ENCODE assay signal across 1 cellular context in the genomic region with DNA sequence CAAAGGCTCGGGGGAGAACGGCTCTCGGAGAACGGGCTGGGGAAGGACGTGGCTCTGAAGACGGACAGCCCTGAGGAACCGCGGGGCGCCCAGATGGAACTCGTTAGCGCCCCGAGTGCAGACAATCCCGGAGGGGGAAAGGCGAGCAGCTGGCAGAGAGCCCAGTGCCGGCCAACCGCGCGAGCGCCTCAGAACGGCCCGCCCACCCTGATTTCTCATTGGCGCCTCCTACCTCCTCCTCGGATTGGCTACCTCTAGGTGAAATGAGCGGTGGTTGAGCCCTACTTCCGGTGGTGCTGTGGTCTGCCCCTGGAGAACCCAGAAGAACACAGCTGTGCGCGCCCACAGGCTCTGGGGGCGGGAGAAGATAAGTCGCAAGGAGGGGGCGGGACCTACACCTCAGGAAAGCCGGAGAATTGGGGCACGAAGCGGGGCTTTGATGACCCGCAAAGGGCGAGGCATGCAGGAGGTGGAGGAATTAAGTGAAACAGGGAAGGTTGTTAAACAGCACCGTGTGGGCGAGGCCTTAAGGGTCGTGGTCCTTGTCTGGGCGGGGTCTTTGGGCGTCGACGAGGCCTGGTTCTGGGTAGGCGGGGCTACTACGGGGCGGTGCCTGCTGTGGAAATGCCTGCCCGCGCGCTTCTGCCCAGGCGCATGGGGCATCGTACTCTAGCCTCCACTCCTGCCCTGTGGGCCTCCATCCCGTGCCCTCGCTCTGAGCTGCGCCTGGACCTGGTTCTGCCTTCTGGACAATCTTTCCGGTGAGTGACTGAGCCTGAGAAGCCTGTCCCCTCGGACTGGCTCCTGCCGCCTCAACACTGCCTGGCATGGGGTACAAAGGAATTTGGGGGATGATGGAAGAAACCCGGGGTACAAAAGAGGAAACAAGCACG.
A peak's percentile ranks its signal among the peaks of the same experiment; 100 is the strongest.
TF ChIP-seq lines count a peak whose summit lies in the region.

A gene (plus strand): TSS at position 290 of the 893 bp plus-strand sequence. CDS start 335 bp downstream, at position 625.

TF ChIP-seq in K562, 482 proteins besides CTCF, POLR2A, EP300 and RAD21 (continued from another document and continues in another):
- TF ChIP-seq, protein P1, sequence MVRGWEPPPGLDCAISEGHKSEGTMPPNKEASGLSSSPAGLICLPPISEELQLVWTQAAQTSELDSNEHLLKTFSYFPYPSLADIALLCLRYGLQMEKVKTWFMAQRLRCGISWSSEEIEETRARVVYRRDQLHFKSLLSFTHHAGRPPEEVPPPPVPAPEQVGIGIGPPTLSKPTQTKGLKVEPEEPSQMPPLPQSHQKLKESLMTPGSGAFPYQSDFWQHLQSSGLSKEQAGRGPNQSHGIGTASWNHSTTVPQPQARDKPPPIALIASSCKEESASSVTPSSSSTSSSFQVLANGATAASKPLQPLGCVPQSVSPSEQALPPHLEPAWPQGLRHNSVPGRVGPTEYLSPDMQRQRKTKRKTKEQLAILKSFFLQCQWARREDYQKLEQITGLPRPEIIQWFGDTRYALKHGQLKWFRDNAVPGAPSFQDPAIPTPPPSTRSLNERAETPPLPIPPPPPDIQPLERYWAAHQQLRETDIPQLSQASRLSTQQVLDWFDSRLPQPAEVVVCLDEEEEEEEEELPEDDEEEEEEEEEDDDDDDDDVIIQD (CRISPR knock-in tag; IDR thresholded peaks at IDR 0.05): no peak
- TF ChIP-seq ZNF12 (CRISPR knock-in tag; IDR thresholded peaks at IDR 0.05) (no peak), NFIC (IDR thresholded peaks at IDR 0.05) (peak; percentile 98), RBFOX2 (IDR thresholded peaks at IDR 0.05; ENCODE audit: low read depth, low read length) (peak; percentile 92), ERF (CRISPR knock-in tag; IDR thresholded peaks at IDR 0.05) (0 out of 2 replicates have a peak, but pooled peaks have one; percentile 31), PHB (CRISPR knock-in tag; IDR thresholded peaks at IDR 0.05) (no peak), NEUROD1 (IDR thresholded peaks at IDR 0.05; ENCODE audit: borderline replicate concordance, low read depth, low read length, partially characterized antibody) (peak; percentile 56), TCF7L2 (IDR thresholded peaks at IDR 0.05; ENCODE audit: low read depth, low read length) (peak; percentile 65; the same call in 1 of the 2 replicates), HNRNPL (IDR thresholded peaks at IDR 0.05; ENCODE audit: low read depth, low read length) (peak; percentile 95), NR2C2 (CRISPR knock-in tag; IDR thresholded peaks at IDR 0.05) (0 out of 2 replicates have a peak, but pooled peaks have one; percentile 23), NR2C2 (tag; IDR thresholded peaks at IDR 0.05) (peak; percentile 87), JUND (IDR thresholded peaks at IDR 0.05; ENCODE audit: borderline replicate concordance, low read depth, low read length) (peak; percentile 75), JUND (tag; IDR thresholded peaks at IDR 0.05; ENCODE audit: borderline replicate concordance, low read depth, low read length) (no peak; the same call in 2 of the 3 replicates), CTBP1 (IDR thresholded peaks at IDR 0.05; ENCODE audit: borderline replicate concordance) (peak; percentile 58), SMAD1 (IDR thresholded peaks at IDR 0.05; ENCODE audit: low read depth, low read length, partially characterized antibody) (peak; percentile 76), NFATC3 (IDR thresholded peaks at IDR 0.05) (no peak), ZNF146 (CRISPR knock-in tag; IDR thresholded peaks at IDR 0.05; ENCODE audit: unreplicated experiment) (no peak), ZNF589 (CRISPR knock-in tag; IDR thresholded peaks at IDR 0.05; ENCODE audit: low read depth) (no peak), ZNF431 (CRISPR knock-in tag; IDR thresholded peaks at IDR 0.05) (no peak), ZNF217 (CRISPR knock-in tag; IDR thresholded peaks at IDR 0.05) (no peak), MCM3 (IDR thresholded peaks at IDR 0.05) (no peak), EWSR1 (IDR thresholded peaks at IDR 0.05; ENCODE audit: borderline replicate concordance, low read depth, partially characterized antibody) (no peak), FOXJ2 (tag; IDR thresholded peaks at IDR 0.05) (no peak), U2AF1 (optimal IDR thresholded peaks at IDR 0.05; ENCODE audit: low read depth, low read length) (no peak), FOXP1 (CRISPR knock-in tag; IDR thresholded peaks at IDR 0.05) (peak; percentile 46; the same call in 1 of the 2 replicates), SREBF1 (IDR thresholded peaks at IDR 0.05; ENCODE audit: borderline replicate concordance, low read depth, low read length) (no peak), ZNF197 (CRISPR knock-in tag; IDR thresholded peaks at IDR 0.05; ENCODE audit: low read depth) (no peak), HIVEP1 (CRISPR knock-in tag; IDR thresholded peaks at IDR 0.05) (no peak)
- TF ChIP-seq, protein P2, sequence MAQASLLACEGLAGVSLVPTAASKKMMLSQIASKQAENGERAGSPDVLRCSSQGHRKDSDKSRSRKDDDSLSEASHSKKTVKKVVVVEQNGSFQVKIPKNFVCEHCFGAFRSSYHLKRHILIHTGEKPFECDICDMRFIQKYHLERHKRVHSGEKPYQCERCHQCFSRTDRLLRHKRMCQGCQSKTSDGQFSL (CRISPR knock-in tag; IDR thresholded peaks at IDR 0.05): no peak
- TF ChIP-seq, protein P2 (tag; IDR thresholded peaks at IDR 0.05): no peak
- TF ChIP-seq, protein P3, sequence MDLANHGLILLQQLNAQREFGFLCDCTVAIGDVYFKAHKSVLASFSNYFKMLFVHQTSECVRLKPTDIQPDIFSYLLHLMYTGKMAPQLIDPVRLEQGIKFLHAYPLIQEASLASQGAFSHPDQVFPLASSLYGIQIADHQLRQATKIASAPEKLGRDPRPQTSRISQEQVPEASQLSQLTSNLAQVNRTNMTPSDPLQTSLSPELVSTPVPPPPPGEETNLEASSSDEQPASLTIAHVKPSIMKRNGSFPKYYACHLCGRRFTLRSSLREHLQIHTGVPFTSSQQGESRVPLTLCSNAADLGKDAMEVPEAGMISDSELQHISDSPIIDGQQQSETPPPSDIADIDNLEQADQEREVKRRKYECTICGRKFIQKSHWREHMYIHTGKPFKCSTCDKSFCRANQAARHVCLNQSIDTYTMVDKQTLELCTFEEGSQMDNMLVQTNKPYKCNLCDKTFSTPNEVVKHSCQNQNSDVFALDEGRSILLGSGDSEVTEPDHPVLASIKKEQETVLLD (IDR thresholded peaks at IDR 0.05): no peak; the same call in 1 of the 2 replicates
- TF ChIP-seq, protein P4, sequence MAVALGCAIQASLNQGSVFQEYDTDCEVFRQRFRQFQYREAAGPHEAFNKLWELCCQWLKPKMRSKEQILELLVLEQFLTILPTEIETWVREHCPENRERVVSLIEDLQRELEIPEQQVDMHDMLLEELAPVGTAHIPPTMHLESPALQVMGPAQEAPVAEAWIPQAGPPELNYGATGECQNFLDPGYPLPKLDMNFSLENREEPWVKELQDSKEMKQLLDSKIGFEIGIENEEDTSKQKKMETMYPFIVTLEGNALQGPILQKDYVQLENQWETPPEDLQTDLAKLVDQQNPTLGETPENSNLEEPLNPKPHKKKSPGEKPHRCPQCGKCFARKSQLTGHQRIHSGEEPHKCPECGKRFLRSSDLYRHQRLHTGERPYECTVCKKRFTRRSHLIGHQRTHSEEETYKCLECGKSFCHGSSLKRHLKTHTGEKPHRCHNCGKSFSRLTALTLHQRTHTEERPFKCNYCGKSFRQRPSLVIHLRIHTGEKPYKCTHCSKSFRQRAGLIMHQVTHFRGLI (CRISPR knock-in tag; IDR thresholded peaks at IDR 0.05): no peak
- TF ChIP-seq, protein P5, sequence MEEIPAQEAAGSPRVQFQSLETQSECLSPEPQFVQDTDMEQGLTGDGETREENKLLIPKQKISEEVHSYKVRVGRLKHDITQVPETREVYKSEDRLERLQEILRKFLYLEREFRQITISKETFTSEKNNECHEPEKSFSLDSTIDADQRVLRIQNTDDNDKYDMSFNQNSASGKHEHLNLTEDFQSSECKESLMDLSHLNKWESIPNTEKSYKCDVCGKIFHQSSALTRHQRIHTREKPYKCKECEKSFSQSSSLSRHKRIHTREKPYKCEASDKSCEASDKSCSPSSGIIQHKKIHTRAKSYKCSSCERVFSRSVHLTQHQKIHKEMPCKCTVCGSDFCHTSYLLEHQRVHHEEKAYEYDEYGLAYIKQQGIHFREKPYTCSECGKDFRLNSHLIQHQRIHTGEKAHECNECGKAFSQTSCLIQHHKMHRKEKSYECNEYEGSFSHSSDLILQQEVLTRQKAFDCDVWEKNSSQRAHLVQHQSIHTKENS (CRISPR knock-in tag; IDR thresholded peaks at IDR 0.05): no peak
- TF ChIP-seq, protein P6, sequence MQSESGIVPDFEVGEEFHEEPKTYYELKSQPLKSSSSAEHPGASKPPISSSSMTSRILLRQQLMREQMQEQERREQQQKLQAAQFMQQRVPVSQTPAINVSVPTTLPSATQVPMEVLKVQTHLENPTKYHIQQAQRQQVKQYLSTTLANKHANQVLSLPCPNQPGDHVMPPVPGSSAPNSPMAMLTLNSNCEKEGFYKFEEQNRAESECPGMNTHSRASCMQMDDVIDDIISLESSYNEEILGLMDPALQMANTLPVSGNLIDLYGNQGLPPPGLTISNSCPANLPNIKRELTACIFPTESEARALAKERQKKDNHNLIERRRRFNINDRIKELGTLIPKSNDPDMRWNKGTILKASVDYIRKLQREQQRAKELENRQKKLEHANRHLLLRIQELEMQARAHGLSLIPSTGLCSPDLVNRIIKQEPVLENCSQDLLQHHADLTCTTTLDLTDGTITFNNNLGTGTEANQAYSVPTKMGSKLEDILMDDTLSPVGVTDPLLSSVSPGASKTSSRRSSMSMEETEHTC (IDR thresholded peaks at IDR 0.05): no peak
- TF ChIP-seq, protein P7, sequence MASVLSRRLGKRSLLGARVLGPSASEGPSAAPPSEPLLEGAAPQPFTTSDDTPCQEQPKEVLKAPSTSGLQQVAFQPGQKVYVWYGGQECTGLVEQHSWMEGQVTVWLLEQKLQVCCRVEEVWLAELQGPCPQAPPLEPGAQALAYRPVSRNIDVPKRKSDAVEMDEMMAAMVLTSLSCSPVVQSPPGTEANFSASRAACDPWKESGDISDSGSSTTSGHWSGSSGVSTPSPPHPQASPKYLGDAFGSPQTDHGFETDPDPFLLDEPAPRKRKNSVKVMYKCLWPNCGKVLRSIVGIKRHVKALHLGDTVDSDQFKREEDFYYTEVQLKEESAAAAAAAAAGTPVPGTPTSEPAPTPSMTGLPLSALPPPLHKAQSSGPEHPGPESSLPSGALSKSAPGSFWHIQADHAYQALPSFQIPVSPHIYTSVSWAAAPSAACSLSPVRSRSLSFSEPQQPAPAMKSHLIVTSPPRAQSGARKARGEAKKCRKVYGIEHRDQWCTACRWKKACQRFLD (CRISPR knock-in tag; IDR thresholded peaks at IDR 0.05): peak; percentile 51; the same call in 1 of the 2 replicates
- TF ChIP-seq, protein P8, sequence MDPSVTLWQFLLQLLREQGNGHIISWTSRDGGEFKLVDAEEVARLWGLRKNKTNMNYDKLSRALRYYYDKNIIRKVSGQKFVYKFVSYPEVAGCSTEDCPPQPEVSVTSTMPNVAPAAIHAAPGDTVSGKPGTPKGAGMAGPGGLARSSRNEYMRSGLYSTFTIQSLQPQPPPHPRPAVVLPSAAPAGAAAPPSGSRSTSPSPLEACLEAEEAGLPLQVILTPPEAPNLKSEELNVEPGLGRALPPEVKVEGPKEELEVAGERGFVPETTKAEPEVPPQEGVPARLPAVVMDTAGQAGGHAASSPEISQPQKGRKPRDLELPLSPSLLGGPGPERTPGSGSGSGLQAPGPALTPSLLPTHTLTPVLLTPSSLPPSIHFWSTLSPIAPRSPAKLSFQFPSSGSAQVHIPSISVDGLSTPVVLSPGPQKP (CRISPR knock-in tag; IDR thresholded peaks at IDR 0.05): no peak
- TF ChIP-seq, protein P9, sequence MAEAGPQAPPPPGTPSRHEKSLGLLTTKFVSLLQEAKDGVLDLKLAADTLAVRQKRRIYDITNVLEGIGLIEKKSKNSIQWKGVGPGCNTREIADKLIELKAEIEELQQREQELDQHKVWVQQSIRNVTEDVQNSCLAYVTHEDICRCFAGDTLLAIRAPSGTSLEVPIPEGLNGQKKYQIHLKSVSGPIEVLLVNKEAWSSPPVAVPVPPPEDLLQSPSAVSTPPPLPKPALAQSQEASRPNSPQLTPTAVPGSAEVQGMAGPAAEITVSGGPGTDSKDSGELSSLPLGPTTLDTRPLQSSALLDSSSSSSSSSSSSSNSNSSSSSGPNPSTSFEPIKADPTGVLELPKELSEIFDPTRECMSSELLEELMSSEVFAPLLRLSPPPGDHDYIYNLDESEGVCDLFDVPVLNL (CRISPR knock-in tag; IDR thresholded peaks at IDR 0.05; ENCODE audit: low read depth): 0 out of 2 replicates have a peak, but pooled peaks have one; percentile 9
- TF ChIP-seq, protein P10, sequence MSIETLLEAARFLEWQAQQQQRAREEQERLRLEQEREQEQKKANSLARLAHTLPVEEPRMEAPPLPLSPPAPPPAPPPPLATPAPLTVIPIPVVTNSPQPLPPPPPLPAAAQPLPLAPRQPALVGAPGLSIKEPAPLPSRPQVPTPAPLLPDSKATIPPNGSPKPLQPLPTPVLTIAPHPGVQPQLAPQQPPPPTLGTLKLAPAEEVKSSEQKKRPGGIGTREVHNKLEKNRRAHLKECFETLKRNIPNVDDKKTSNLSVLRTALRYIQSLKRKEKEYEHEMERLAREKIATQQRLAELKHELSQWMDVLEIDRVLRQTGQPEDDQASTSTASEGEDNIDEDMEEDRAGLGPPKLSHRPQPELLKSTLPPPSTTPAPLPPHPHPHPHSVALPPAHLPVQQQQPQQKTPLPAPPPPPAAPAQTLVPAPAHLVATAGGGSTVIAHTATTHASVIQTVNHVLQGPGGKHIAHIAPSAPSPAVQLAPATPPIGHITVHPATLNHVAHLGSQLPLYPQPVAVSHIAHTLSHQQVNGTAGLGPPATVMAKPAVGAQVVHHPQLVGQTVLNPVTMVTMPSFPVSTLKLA (conservative IDR thresholded peaks at IDR 0.05): peak; percentile 76 to 89
